Comparison of ENCODE assay signal across 8 cellular contexts in the genomic region with DNA sequence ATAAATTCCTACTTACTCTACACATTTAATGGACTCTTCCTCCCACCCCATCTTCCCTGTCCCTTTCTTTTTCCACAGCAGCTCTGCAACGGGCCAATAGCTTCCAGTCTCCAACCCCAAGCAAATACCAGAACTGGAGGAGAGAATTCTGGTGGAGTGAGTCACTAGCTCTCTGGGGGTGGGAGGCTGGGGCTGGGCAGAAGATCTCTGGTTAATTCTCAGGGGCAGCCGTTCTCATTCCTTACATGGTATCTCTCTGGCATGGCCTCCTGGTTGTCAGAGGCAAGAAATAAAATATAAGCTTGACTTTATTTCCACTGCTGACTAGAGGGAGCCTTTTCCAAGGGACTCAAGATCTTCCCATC.
DNase-seq lines count a peak whose midpoint lies in the region; ATAC-seq and TF ChIP-seq lines count a peak whose summit lies in the region.

No MANE protein-coding gene starts in this region.

- 15 to 39% methylated on average over 2 of the region's 2 CpGs for WGBS in testis, 2 donors

- H3K4me1 ChIP-seq in adipocyte (ENCODE audit: control insufficient read depth, insufficient read depth, low read length) = peaks cover 60% of the 10 kb centered on the region
- peaks cover 28% of the 10 kb centered on the region for H3K4me1 ChIP-seq in left ventricle myocardium inferior
- H3K4me1 ChIP-seq in skeletal muscle satellite cell (ENCODE audit: control insufficient read depth, insufficient read depth, low read length) = peaks cover 61% of the 10 kb centered on the region
- H3K4me1 ChIP-seq in testis = peaks cover 11% of the 10 kb centered on the region

- H3K27me3 Mint-ChIP-seq in T-helper 17 cell = no peaks in the 10 kb centered on the region

- H3K27me3 ChIP-seq in adipocyte (replicated peaks; ENCODE audit: control insufficient read depth, insufficient read depth, low read length) (no peaks in the 10 kb centered on the region), left ventricle myocardium inferior (ENCODE audit: low read depth) (no peaks in the 10 kb centered on the region), skeletal muscle satellite cell (ENCODE audit: control insufficient read depth, insufficient read depth, low read length) (no peaks in the 10 kb centered on the region), testis (no peaks in the 10 kb centered on the region)

- H3K4me3 Mint-ChIP-seq in T-helper 17 cell = no peak overlapping the region

- TF ChIP-seq POLR2A in testis (IDR thresholded peaks at IDR 0.05) = no peak

- intact Hi-C loops in left ventricle myocardium inferior (cut with micrococcal nuclease) (loop anchor here (10.0 kb wide), 1 partner anchor 352 kb away; no protein-coding TSS in a partner anchor), testis (cut with DNase I; ENCODE audit: low total_unique reads) (no loop called here)

- H3K27ac ChIP-seq in left ventricle myocardium inferior (replicated peaks) = peak overlapping the region; percentile 44
- H3K27ac ChIP-seq in testis = no peak overlapping the region

- H3K4me3 ChIP-seq in adipocyte (ENCODE audit: low read length) (peak overlapping the region; percentile 75), left ventricle myocardium inferior (no peak overlapping the region), skeletal muscle satellite cell (ENCODE audit: low read length) (peak overlapping the region; percentile 63), testis (no peak overlapping the region)

- peak; percentile 93 for DNase-seq in GM04503 (ENCODE audit: low read depth)
- peak; percentile 94 for DNase-seq in adipocyte (ENCODE audit: low read depth)
- DNase-seq in left ventricle myocardium inferior = no peak
- no peak for DNase-seq in testis
- no peak for DNase-seq in T-helper 17 cell

- TF ChIP-seq CTCF in left ventricle myocardium inferior (IDR thresholded peaks at IDR 0.05; ENCODE audit: borderline replicate concordance) = no peak
- TF ChIP-seq CTCF in testis (IDR thresholded peaks at IDR 0.05) = no peak

- H3K9me3 ChIP-seq in adipocyte (ENCODE audit: control insufficient read depth, low read length) = no peaks in the 10 kb centered on the region
- no peaks in the 10 kb centered on the region for H3K9me3 ChIP-seq in left ventricle myocardium inferior (replicated peaks)
- no peaks in the 10 kb centered on the region for H3K9me3 ChIP-seq in skeletal muscle satellite cell (replicated peaks; ENCODE audit: low read length)
- no peaks in the 10 kb centered on the region for H3K9me3 ChIP-seq in testis
- H3K9me3 ChIP-seq in T-helper 17 cell (ENCODE audit: control insufficient read depth, low read length, poor library complexity, severe bottlenecking) = no peaks in the 10 kb centered on the region

- H3K36me3 ChIP-seq in adipocyte (ENCODE audit: control insufficient read depth, insufficient read depth, low read length, severe bottlenecking) (no peaks in the 10 kb centered on the region), left ventricle myocardium inferior (no peaks in the 10 kb centered on the region), skeletal muscle satellite cell (ENCODE audit: insufficient read depth, low read length) (no peaks in the 10 kb centered on the region), testis (ENCODE audit: low read depth, missing control alignments) (no peaks in the 10 kb centered on the region)

- H3K4me1 Mint-ChIP-seq in T-helper 17 cell = peaks cover 24% of the 10 kb centered on the region

- peak overlapping the region; percentile 81 for H3K4me2 ChIP-seq in skeletal muscle satellite cell (ENCODE audit: low read length)

- H3K36me3 Mint-ChIP-seq in T-helper 17 cell (ENCODE audit: low read depth) = no peaks in the 10 kb centered on the region

- ATAC-seq in T-helper 17 cell (no peak), GM21529 (IDR thresholded peaks at IDR 0.05; ENCODE audit: unreplicated experiment) (no peak), HG03045 (IDR thresholded peaks at IDR 0.05; ENCODE audit: unreplicated experiment) (no peak)

- H3K9ac ChIP-seq in adipocyte (ENCODE audit: low read length) (peak overlapping the region; percentile 91), skeletal muscle satellite cell (ENCODE audit: low read depth, low read length) (peak overlapping the region; percentile 86)

- H3K27ac Mint-ChIP-seq in T-helper 17 cell = no peak overlapping the region

Comparison
In these comparisons a context has a peak if more than half of its experiments do, and no peak if none do; other contexts are left out.
1. DNase-seq: peak in GM04503 (single experiment) and adipocyte (single experiment); none in left ventricle myocardium inferior (single experiment), testis (single experiment) and T-helper 17 cell (0 of 3).
2. H3K4me3 ChIP-seq: peak in adipocyte (single experiment) and skeletal muscle satellite cell (single experiment); none in left ventricle myocardium inferior (single experiment) and testis (0 of 2).